8 cellular contexts compared by ENCODE assay signal in genomic region chr15:51192560-51193280, GRCh38.
DNase-seq lines count a peak whose midpoint lies in the region; ATAC-seq, FAIRE-seq and TF ChIP-seq lines count a peak whose summit lies in the region.

No MANE protein-coding gene starts in this region.

- H3K4me2 ChIP-seq in osteoblast (ENCODE audit: insufficient read depth, low read length) = peak overlapping the region; percentile 75

- H3K79me2 ChIP-seq in osteoblast (ENCODE audit: insufficient read depth, low read length) = no peaks in the 10 kb centered on the region

- H3K27me3 ChIP-seq in osteoblast (ENCODE audit: insufficient read depth, low read length) (no peaks in the 10 kb centered on the region), thoracic aorta (replicated peaks; ENCODE audit: insufficient read depth) (no peaks in the 10 kb centered on the region)

- peak; percentile 65 for DNase-seq in A172 (ENCODE audit: low spot score)
- peak; percentile 51 for DNase-seq in GM18507 (ENCODE audit: extremely low spot score, insufficient read length, low read depth)
- peak; percentile 58 for DNase-seq in LNCaP clone FGC (ENCODE audit: low read depth)
- peak; percentile 81 to 90 for DNase-seq in SHP77 (lab: John Stamatoyannopoulos, UW)
- DNase-seq in activated T-helper 9 cell treated with anti-CD3 and anti-CD28 coated beads, Interleukin-2, amount 50 U/mL, for 16 hours (ENCODE audit: low read depth) = peak; percentile 50
- DNase-seq in frontal cortex (ENCODE audit: low spot score in 2 of 2) = peak; percentile 6 to 60
- DNase-seq in osteoblast (ENCODE audit: insufficient read length, low spot score, missing footprints) = peak; percentile 92
- peak; percentile 73 for DNase-seq in thoracic aorta (ENCODE audit: low spot score)

- H3K36me3 ChIP-seq in osteoblast (ENCODE audit: insufficient read depth, low read length) (no peaks in the 10 kb centered on the region), thoracic aorta (no peaks in the 10 kb centered on the region)

- H3K27ac ChIP-seq in osteoblast (ENCODE audit: low read depth, low read length) (peak overlapping the region; percentile 42), thoracic aorta (peak overlapping the region; percentile 81 to 85)

- H3K9me3 ChIP-seq in osteoblast (ENCODE audit: low read depth, low read length) (no peaks in the 10 kb centered on the region), thoracic aorta (no peaks in the 10 kb centered on the region)

- FAIRE-seq in GM18507 (lab: Jason Lieb, UNC) (peak; percentile 84), frontal cortex (lab: Jason Lieb, UNC) (no peak)

- H3K4me1 ChIP-seq in osteoblast (ENCODE audit: insufficient read depth, low read length) = peaks cover 21% of the 10 kb centered on the region
- peaks cover 41 to 83% of the 10 kb centered on the region in 2 donors for H3K4me1 ChIP-seq in thoracic aorta (ENCODE audit: control insufficient read depth in 1 of 2, low read depth in 2 of 2)

- H3K4me3 ChIP-seq in LNCaP clone FGC (ENCODE audit: low read depth, low read length) (no peak overlapping the region), osteoblast (ENCODE audit: insufficient read depth, low read length) (peak overlapping the region; percentile 40), thoracic aorta (peak overlapping the region; percentile 8)

- ATAC-seq in thoracic aorta (ENCODE audit: insufficient number of reproducible peaks, low FRiP score, low read depth) = no peak

- peak overlapping the region; percentile 93 for H2AFZ ChIP-seq in osteoblast (ENCODE audit: low read length)

- TF ChIP-seq CTCF in LNCaP clone FGC (IDR thresholded peaks at IDR 0.05; ENCODE audit: control insufficient read depth, extremely low read depth, insufficient read depth) = peak; percentile 88
- TF ChIP-seq CTCF in osteoblast (IDR thresholded peaks at IDR 0.05; ENCODE audit: extremely low read depth, low read depth, low read length) = peak; percentile 97
- TF ChIP-seq CTCF in thoracic aorta (IDR thresholded peaks at IDR 0.05) = peak; percentile 97

- no peaks in the 10 kb centered on the region for H4K20me1 ChIP-seq in osteoblast (ENCODE audit: insufficient read depth, low read length)

Comparison
In these comparisons a context has a peak if more than half of its experiments do, and no peak if none do; other contexts are left out.
1. DNase-seq: peak in every context shown above with its lines; median percentile 92 in osteoblast; 86 in SHP77; 73 in thoracic aorta; 65 in A172; 58 in LNCaP clone FGC; 51 in GM18507; 50 in activated T-helper 9 cell treated with anti-CD3 and anti-CD28 coated beads, Interleukin-2, amount 50 U/mL, for 16 hours; 33 in frontal cortex.